ENCODE assay signal across 9 cellular contexts in genomic region chr3:152436707-152437615, GRCh38.
DNase-seq lines count a peak whose midpoint lies in the region; ATAC-seq and TF ChIP-seq lines count a peak whose summit lies in the region.
"Had no signal": no experiment of that assay in that cellular context is flagged by ENCODE, and none has a peak within 500 bp of the region (broad histone marks: within the 10 kb centered on the region; RNA-seq: fewer than 3 reads in every experiment).

No MANE protein-coding gene starts in this region.

- H3K4me3 ChIP-seq in esophagus muscularis mucosa: peak overlapping the region in 1 of 4 donors; percentile 13
- peak overlapping the region; percentile 5 for H3K4me3 ChIP-seq in psoas muscle
- H3K4me3 ChIP-seq in osteoblast (ENCODE audit: insufficient read depth, low read length): no peak overlapping the region
- H3K4me3 ChIP-seq: colonic mucosa had no signal

- H3K27ac ChIP-seq in esophagus muscularis mucosa (replicated peaks in 1 of 4) (peak overlapping the region; percentile 25 to 60 (median 43)), psoas muscle (peak overlapping the region; percentile 61), osteoblast (ENCODE audit: low read depth, low read length) (no peak overlapping the region)
- H3K27ac ChIP-seq: colonic mucosa had no signal

- no peak overlapping the region for H2AFZ ChIP-seq in osteoblast (ENCODE audit: low read length)

- no peak for TF ChIP-seq EP300 in esophagus muscularis mucosa (IDR thresholded peaks at IDR 0.05)

- DNase-seq in EH (ENCODE audit: low read depth): peak; percentile 61
- peak; percentile 15 for DNase-seq in NCI-H82 treated with DMSO at 0.1 percent for 48 hours (lab: John Stamatoyannopoulos, UW; ENCODE audit: unreplicated experiment)
- no peak for DNase-seq in esophagus muscularis mucosa (ENCODE audit: extremely low spot score)
- no peak for DNase-seq in psoas muscle
- no peak for DNase-seq in osteoblast (ENCODE audit: insufficient read length, low spot score, missing footprints)
- no peak for DNase-seq in dedifferentiated amniotic fluid mesenchymal stem cell (ENCODE audit: extremely low spot score)
- no peak for DNase-seq in hepatic stellate cell (ENCODE audit: low spot score)
- DNase-seq in amniotic stem cell (lab: John Stamatoyannopoulos, UW): no peak
- DNase-seq: colonic mucosa had no signal

- 38% methylated on average over 7 of the region's 7 CpGs for WGBS in esophagus muscularis mucosa
- WGBS in psoas muscle, 3 donors: 42 to 60% (median 45%) methylated on average over 7 of the region's 7 CpGs

- no peak for TF ChIP-seq CTCF in esophagus muscularis mucosa (IDR thresholded peaks at IDR 0.05)
- no peak for TF ChIP-seq CTCF in psoas muscle (IDR thresholded peaks at IDR 0.05)
- no peak for TF ChIP-seq CTCF in osteoblast (IDR thresholded peaks at IDR 0.05; ENCODE audit: extremely low read depth, low read depth, low read length)

- peaks cover 37% of the 10 kb centered on the region for H4K20me1 ChIP-seq in osteoblast (ENCODE audit: insufficient read depth, low read length)

- ATAC-seq in psoas muscle: peak in 2 of 4 donors; percentile 25 to 33

- H3K27me3 ChIP-seq in esophagus muscularis mucosa (no peaks in the 10 kb centered on the region), psoas muscle (ENCODE audit: insufficient read depth in 3 of 3, low read length in 2 of 3) (no peaks in the 10 kb centered on the region), osteoblast (ENCODE audit: insufficient read depth, low read length) (no peaks in the 10 kb centered on the region)
- H3K27me3 ChIP-seq: colonic mucosa had no signal

- H3K4me2 ChIP-seq in osteoblast (ENCODE audit: insufficient read depth, low read length): no peak overlapping the region

- no peak for TF ChIP-seq POLR2A in esophagus muscularis mucosa (IDR thresholded peaks at IDR 0.05; ENCODE audit: low read depth)

- peaks cover 93% of the 10 kb centered on the region for H3K79me2 ChIP-seq in osteoblast (ENCODE audit: insufficient read depth, low read length)

- intact Hi-C loops in esophagus muscularis mucosa (cut with DNase I): no loop called here
- intact Hi-C loops in psoas muscle (cut with DNase I): no loop called here

- H3K4me1 ChIP-seq in esophagus muscularis mucosa: peaks cover 26 to 60% (median 48%) of the 10 kb centered on the region in 4 donors
- peaks cover 38% of the 10 kb centered on the region for H3K4me1 ChIP-seq in psoas muscle
- peaks cover 11% of the 10 kb centered on the region for H3K4me1 ChIP-seq in osteoblast (ENCODE audit: insufficient read depth, low read length)
- H3K4me1 ChIP-seq: colonic mucosa had no signal

- H3K36me3 ChIP-seq in esophagus muscularis mucosa (peaks cover 6 to 34% (median 19%) of the 10 kb centered on the region in 4 donors), psoas muscle (ENCODE audit: insufficient read depth in 1 of 2, low read depth in 1 of 2) (peaks cover 0 to 28% of the 10 kb centered on the region in 2 donors), osteoblast (ENCODE audit: insufficient read depth, low read length) (peaks cover 25% of the 10 kb centered on the region)
- H3K36me3 ChIP-seq: colonic mucosa had no signal

- H3K9me3 ChIP-seq in esophagus muscularis mucosa (peaks cover 0 to 6% (median 2%) of the 10 kb centered on the region in 4 donors), psoas muscle (peaks cover 17% of the 10 kb centered on the region), osteoblast (ENCODE audit: low read depth, low read length) (no peaks in the 10 kb centered on the region)
- H3K9me3 ChIP-seq: colonic mucosa had no signal

Comparison
In these comparisons a context has a peak if more than half of its experiments do, and no peak if none do; other contexts are left out.
1. DNase-seq: peak in EH (single experiment) and NCI-H82 treated with DMSO at 0.1 percent for 48 hours (single experiment); none in esophagus muscularis mucosa (single experiment), psoas muscle (0 of 2), osteoblast (single experiment), dedifferentiated amniotic fluid mesenchymal stem cell (single experiment), hepatic stellate cell (single experiment) and amniotic stem cell (single experiment).